14 cellular contexts compared by ENCODE assay signal in the genomic region with DNA sequence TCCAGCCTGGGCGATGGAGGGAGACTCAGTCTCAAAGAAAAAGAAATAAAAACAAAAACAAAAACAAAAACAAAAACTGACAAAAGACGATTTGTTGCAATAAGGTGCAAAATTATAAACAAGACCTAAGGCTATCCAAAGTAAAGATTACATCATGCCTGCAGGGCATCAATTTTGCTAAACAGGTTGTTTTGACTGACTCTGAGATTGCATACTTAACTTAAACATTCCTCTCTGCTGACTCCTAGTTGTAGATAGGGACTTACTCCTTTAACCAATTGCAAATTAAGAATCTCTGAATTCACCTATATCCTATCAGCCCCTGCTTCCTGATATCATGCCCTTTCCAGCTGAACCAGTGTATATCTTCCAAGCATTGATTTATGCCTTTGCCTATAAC.
"Had no signal": no experiment of that assay in that cellular context is flagged by ENCODE, and none has a peak within 500 bp of the region (broad histone marks: within the 10 kb centered on the region; RNA-seq: fewer than 3 reads in every experiment).

No MANE protein-coding gene starts in this region.

- FAIRE-seq: colon had no signal

- H3K36me3 ChIP-seq: esophagus squamous epithelium, suprapubic skin, thyroid gland, upper lobe of left lung, uterus had no signal

- H3K27ac ChIP-seq: esophagus squamous epithelium, suprapubic skin, thyroid gland, upper lobe of left lung, uterus had no signal

- H3K4me1 ChIP-seq: esophagus squamous epithelium, suprapubic skin, thyroid gland, upper lobe of left lung, uterus had no signal

- ATAC-seq: effector memory CD8-positive, alpha-beta T cell; left colon; left ventricle myocardium superior; natural killer cell; stimulated activated naive CD8-positive, alpha-beta T cell treated with anti-CD3 and anti-CD28 coated beads, Interleukin-15, Interleukin-2, amounts not matched to agents 100 U/mL and 50 U/mL, for 24 hours had no signal

- H3K4me3 ChIP-seq: esophagus squamous epithelium, lung, smooth muscle cell, suprapubic skin, thyroid gland, upper lobe of left lung, uterus had no signal

- H3K4me2 ChIP-seq: smooth muscle cell had no signal

- H3K27me3 ChIP-seq: esophagus squamous epithelium, suprapubic skin, thyroid gland, upper lobe of left lung, uterus had no signal

- DNase-seq: effector memory CD8-positive, alpha-beta T cell; esophagus squamous epithelium; left colon; left ventricle myocardium superior; natural killer cell; stimulated activated CD4-positive, alpha-beta T cell treated with anti-CD3 and anti-CD28 coated beads, Interleukin-2, amount 100 ng/mL, for 48 hours; stimulated activated naive CD8-positive, alpha-beta T cell treated with anti-CD3 and anti-CD28 coated beads, Interleukin-15, Interleukin-2, amounts not matched to agents 100 U/mL and 50 U/mL, for 24 hours; thyroid gland; upper lobe of left lung; uterus had no signal

- H3K9me3 ChIP-seq: esophagus squamous epithelium, suprapubic skin, thyroid gland, upper lobe of left lung, uterus had no signal
